In the genomic region with DNA sequence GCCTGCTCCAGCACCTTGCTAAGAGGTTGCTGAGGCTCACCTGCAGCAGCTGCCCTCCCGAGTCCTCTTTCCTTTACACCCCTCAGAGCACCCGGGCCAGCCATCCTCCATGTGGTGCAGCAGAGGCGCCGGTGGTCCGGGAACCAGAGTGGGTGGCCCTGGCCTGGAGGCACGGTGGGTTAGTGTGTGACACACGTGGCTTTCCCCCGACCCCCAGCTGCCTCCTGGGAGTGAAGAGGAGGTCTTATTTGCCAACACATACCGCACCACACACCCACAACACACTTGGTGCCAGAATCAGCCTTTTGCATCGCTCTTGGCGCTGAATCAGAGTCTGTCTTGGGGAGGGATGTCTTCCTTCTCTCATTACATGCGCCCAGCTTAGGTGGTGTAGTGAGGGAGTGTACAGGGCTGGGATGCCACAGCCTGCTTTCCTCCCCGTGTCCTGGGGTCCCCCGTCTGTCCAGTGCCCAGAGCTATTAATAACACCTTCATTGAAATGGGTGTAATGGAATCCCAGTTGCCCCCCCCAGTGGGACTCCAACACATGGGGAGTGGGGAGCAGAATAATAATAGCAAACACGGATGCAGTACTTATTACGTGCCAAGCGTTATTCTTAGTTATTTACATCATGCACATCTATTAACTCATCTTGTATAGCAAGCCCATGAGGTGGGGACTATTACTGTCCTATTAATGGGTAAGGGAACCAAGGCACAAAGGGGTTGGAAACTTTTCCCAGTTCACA, we compare ENCODE assay signal across 15 cellular contexts. TPM values are rescaled to one million over a fixed set of nuclear protein-coding genes. Genes with fewer than 3 reads are reported as not detected.
A peak's percentile ranks its signal among the peaks of the same experiment; 100 is the strongest.
DNase-seq lines count a peak whose midpoint lies in the region; ATAC-seq, FAIRE-seq and TF ChIP-seq lines count a peak whose summit lies in the region.
"Had no signal": no experiment of that assay in that cellular context is flagged by ENCODE, and none has a peak within 500 bp of the region (broad histone marks: within the 10 kb centered on the region; RNA-seq: fewer than 3 reads in every experiment).

No MANE protein-coding gene starts in this region.

- TF ChIP-seq RAD21 in A549 (conservative IDR thresholded peaks at IDR 0.05 in 1 of 2, IDR thresholded peaks at IDR 0.05 in 1 of 2) (no peak), IMR-90 (IDR thresholded peaks at IDR 0.05; ENCODE audit: low read length) (no peak)

- TF ChIP-seq POLR2A in A549 (IDR thresholded peaks at IDR 0.05; ENCODE audit: low read length), result no peak
- no peak for TF ChIP-seq POLR2A in IMR-90 (IDR thresholded peaks at IDR 0.05; ENCODE audit: low read depth, low read length)

- peaks cover 35 to 86% of the 10 kb centered on the region in 2 experiments for H3K79me1 ChIP-seq in IMR-90 (ENCODE audit: low read depth in 1 of 2, low read length in 2 of 2)

- no peak for FAIRE-seq in A549 (lab: Jason Lieb, UNC)

- no peak overlapping the region for H4K5ac ChIP-seq in IMR-90 (ENCODE audit: low read depth, low read length)

- intact Hi-C loops in IMR-90 (cut with micrococcal nuclease), result loop anchor here (5.0 kb wide), 1 partner anchor 36 kb away; no protein-coding TSS in a partner anchor

- DNase-seq in A549 (ENCODE audit: low read depth in 1 of 2, low spot score in 1 of 2) (no peak), IMR-90 (no peak), myocyte (ENCODE audit: low read depth) (peak; percentile 53), medulla oblongata (ENCODE audit: extremely low spot score) (no peak), occipital lobe (lab: John Stamatoyannopoulos, UW) (no peak), middle frontal gyrus (ENCODE audit: extremely low spot score, low spot score) (no peak)
- DNase-seq in activated CD4-positive, alpha-beta T cell treated with anti-CD3 and anti-CD28 coated beads for 4 hours, result no peak
- DNase-seq: BE2C, GF-D8, NCI-H1105 treated with DMSO at 0.1 percent for 48 hours, SK-N-SH had no signal

- no peaks in the 10 kb centered on the region for H3K9me3 ChIP-seq in A549
- no peaks in the 10 kb centered on the region for H3K9me3 ChIP-seq in IMR-90 (ENCODE audit: control insufficient read depth, insufficient read depth, low read length)
- H3K9me3 ChIP-seq: BE2C, SK-N-SH had no signal

- peak overlapping the region; percentile 34; the same call in 1 of the 2 replicates for H2AK5ac ChIP-seq in IMR-90 (ENCODE audit: low read depth, low read length)

- peaks cover 94% of the 10 kb centered on the region for H4K20me1 ChIP-seq in IMR-90 (ENCODE audit: insufficient read depth, low read length)

- POLR2A ChIA-PET in A549 (lab: Yijun Ruan, JAX) (no interaction called here), IMR-90 (lab: Charles Lee; ENCODE audit: unreplicated experiment) (no interaction called here)

- H3K27ac ChIP-seq in A549 (peak overlapping the region; percentile 90 to 92), IMR-90 (ENCODE audit: insufficient read depth, low read length) (0 out of 2 replicates have a peak overlapping the region, but pooled peaks have one; percentile 1)
- H3K27ac ChIP-seq: parathyroid adenoma had no signal

- no peaks in the 10 kb centered on the region for H3K27me3 ChIP-seq in IMR-90 (ENCODE audit: control insufficient read depth, insufficient read depth, low read length)
- H3K27me3 ChIP-seq: BE2C had no signal

- H2BK15ac ChIP-seq in IMR-90 (ENCODE audit: low read depth, low read length), result no peak overlapping the region

- 0 out of 2 replicates have a peak, but pooled peaks cover 1% of the 10 kb centered on the region for H3K36me3 ChIP-seq in IMR-90 (ENCODE audit: control insufficient read depth, insufficient read depth, low read length)
- H3K36me3 ChIP-seq: BE2C had no signal

- no peak overlapping the region for H2BK120ac ChIP-seq in IMR-90 (ENCODE audit: low read depth, low read length)

- no peak overlapping the region; the same call in 1 of the 2 replicates for H3K4ac ChIP-seq in IMR-90 (ENCODE audit: low read depth, low read length)

- dilution Hi-C loops in IMR-90 (cut with HindIII; ENCODE audit: low sequenced_read_pairs, unreplicated experiment), result no loop called here

- no peak overlapping the region for H2AK9ac ChIP-seq in IMR-90 (replicated peaks; ENCODE audit: low read depth, low read length, poor library complexity)

- CTCF ChIA-PET in A549 (lab: Yijun Ruan, JAX), result interaction anchor here (0.7 to 10.6 kb wide), 9 partner anchors 12 to 300 kb away, joined by 3 to 116 read pairs (median 6); no protein-coding TSS in a partner anchor
- CTCF ChIA-PET in IMR-90 (lab: Yijun Ruan, JAX), result interaction anchor here (0.6 kb wide), 1 partner anchor 207 kb away, joined by 5 read pairs; no protein-coding TSS in a partner anchor

- H2BK5ac ChIP-seq in IMR-90 (ENCODE audit: low read depth, low read length, poor library complexity, severe bottlenecking), result no peak overlapping the region

- 72% methylated on average over 17 of the region's 17 CpGs for WGBS in A549 (ENCODE audit: missing lambda C conversion rate)
- WGBS in IMR-90 (ENCODE audit: extremely low coverage in 2 of 2, insufficient read length in 1 of 2), 2 experiments, result no CpG with 5 or more reads among the region's 17 CpGs

- no peak overlapping the region for H2BK20ac ChIP-seq in IMR-90 (ENCODE audit: low read depth, low read length)

- no peak overlapping the region for H2AFZ ChIP-seq in IMR-90 (replicated peaks; ENCODE audit: low read length, poor library complexity)
- H2AFZ ChIP-seq: parathyroid adenoma had no signal

- H4K8ac ChIP-seq in IMR-90 (ENCODE audit: low read depth in 2 of 2, low read length in 2 of 2), result no peak overlapping the region

- no peak overlapping the region for H3K56ac ChIP-seq in IMR-90 (ENCODE audit: extremely low read depth, insufficient read depth, low read length)

- no peak overlapping the region for H3K9ac ChIP-seq in IMR-90 (ENCODE audit: low read depth, low read length)
- H3K9ac ChIP-seq: parathyroid adenoma, SK-N-SH had no signal

- no peak overlapping the region for H4K91ac ChIP-seq in IMR-90 (ENCODE audit: insufficient read depth, low read depth, low read length)

- H3K14ac ChIP-seq in IMR-90 (replicated peaks; ENCODE audit: low read depth, low read length), result no peak overlapping the region

- H3K9me1 ChIP-seq in IMR-90 (ENCODE audit: insufficient read depth, low read length), result peaks cover 46% of the 10 kb centered on the region

- peak overlapping the region; percentile 26; the same call in 2 of the 3 replicates for H3K4me3 ChIP-seq in A549
- H3K4me3 ChIP-seq in IMR-90 (ENCODE audit: insufficient read depth, low read depth, low read length), result no peak overlapping the region

- in situ Hi-C loops in IMR-90 (cut with MboI; ENCODE audit: low sequenced_read_pairs), result no loop called here

- no peak for TF ChIP-seq EP300 in A549 (IDR thresholded peaks at IDR 0.05)

- H3K23ac ChIP-seq in IMR-90 (ENCODE audit: low read depth, low read length), result no peak overlapping the region

- BruUV-seq in IMR-90 (replicated peaks; lab: Mats Ljungman, UMichigan), result no TSS peak

- no peak overlapping the region for H3K18ac ChIP-seq in IMR-90 (ENCODE audit: low read depth, low read length)

- TF ChIP-seq CTCF in A549 (IDR thresholded peaks at IDR 0.05) (no peak), IMR-90 (conservative IDR thresholded peaks at IDR 0.05; ENCODE audit: low read depth, low read length) (no peak)

- ATAC-seq in A549 (peak; percentile 8 to 9; a peak in 5 of 6 replicates), IMR-90 (ENCODE audit: low read depth) (no peak), esophagus mucosa (peak; percentile 6)

- H3K4me1 ChIP-seq in A549, result peaks cover 76% of the 10 kb centered on the region
- peaks cover 22% of the 10 kb centered on the region for H3K4me1 ChIP-seq in IMR-90 (ENCODE audit: control insufficient read depth, insufficient read depth, low read length)
- H3K4me1 ChIP-seq: parathyroid adenoma had no signal

- peak overlapping the region; percentile 88 for H3K4me2 ChIP-seq in A549
- no peak overlapping the region for H3K4me2 ChIP-seq in IMR-90 (ENCODE audit: low read depth, low read length)
- H3K4me2 ChIP-seq: SK-N-SH had no signal

TF ChIP-seq in IMR-90, 13 proteins besides CTCF, POLR2A, EP300 and RAD21 (continues in another document):
- no peak for TF ChIP-seq MAZ (IDR thresholded peaks at IDR 0.05; ENCODE audit: borderline replicate concordance, low read depth, low read length)

RNA-seq across cellular contexts. Expression of a gene that starts 38.2 kb away (rescaled TPM):
- 37.2 and 48.5 TPM in 2 replicates for polyA plus RNA-seq in A549 (2011; rRNA removed)
- 34.3 and 42.5 TPM in 2 replicates for polyA plus RNA-seq in A549 (2012; cell fraction: cytosol; rRNA removed)
- 62.0 and 66.6 TPM in 2 replicates for polyA plus RNA-seq in A549 (2012; cell fraction: nucleus; rRNA removed)
- 36.5 to 43.8 TPM (median 43.0 TPM) in 3 replicates for polyA plus RNA-seq in A549 (2017; fragmentation: RNase III; extraction: RNeasy Plus Mini Kit Qiagen cat#74134 plus additional on column Dnase treatment)
- 49.2 and 51.4 TPM in 2 replicates for polyA minus RNA-seq in A549 (2011; rRNA and poly(A)+ RNA removed)
- 50.8 and 56.5 TPM in 2 replicates for total RNA-seq in IMR-90 (2012; rRNA removed)
- polyA plus RNA-seq in IMR-90 (2012; rRNA removed), result 60.7 and 66.4 TPM in 2 replicates
- 42.3 and 56.1 TPM in 2 replicates for polyA plus RNA-seq in IMR-90 (2012; cell fraction: cytosol; rRNA removed)
- 86.1 and 91.5 TPM in 2 replicates for polyA plus RNA-seq in IMR-90 (2012; cell fraction: nucleus; rRNA removed; ENCODE audit: low replicate concordance)
- 47.3 TPM for total RNA-seq in esophagus mucosa
- total RNA-seq in myocyte, result 67.2 and 74.5 TPM in 2 replicates
- polyA plus RNA-seq in myocyte (2012), result 73.9 TPM
- total RNA-seq in occipital lobe, result 8.1 TPM

RNA-seq across cellular contexts. Expression of a gene that starts 47.6 kb away (rescaled TPM):
- polyA plus RNA-seq in A549 (2011; rRNA removed) (not detected in 2 replicates), A549 (2017; fragmentation: RNase III; extraction: RNeasy Plus Mini Kit Qiagen cat#74134 plus additional on column Dnase treatment) (not detected in 3 replicates), IMR-90 (2012; rRNA removed) (not detected in 2 replicates)
- not detected in 2 replicates for polyA plus RNA-seq in A549 (2012; cell fraction: cytosol; rRNA removed)
- not detected in 2 replicates for polyA plus RNA-seq in A549 (2012; cell fraction: nucleus; rRNA removed)
- not detected in 2 replicates for polyA minus RNA-seq in A549 (2011; rRNA and poly(A)+ RNA removed)
- total RNA-seq in IMR-90 (2012; rRNA removed) (not detected in 2 replicates), esophagus mucosa (5.5 TPM), myocyte (not detected in 2 replicates), occipital lobe (not detected)
- not detected in 2 replicates for polyA plus RNA-seq in IMR-90 (2012; cell fraction: cytosol; rRNA removed)
- polyA plus RNA-seq in IMR-90 (2012; cell fraction: nucleus; rRNA removed; ENCODE audit: low replicate concordance), result not detected in 2 replicates
- 0.10 TPM for polyA plus RNA-seq in myocyte (2012)
- total RNA-seq: left cardiac atrium, ureter had no signal
- polyA plus RNA-seq: SK-N-SH had no signal

RNA-seq across cellular contexts. Expression of a gene that starts 49.4 kb away (rescaled TPM):
- not detected in 2 replicates for polyA plus RNA-seq in A549 (2011; rRNA removed)
- polyA plus RNA-seq in A549 (2012; cell fraction: cytosol; rRNA removed), result not detected in 2 replicates
- polyA plus RNA-seq in A549 (2012; cell fraction: nucleus; rRNA removed), result not detected in 2 replicates
- not detected in 3 replicates for polyA plus RNA-seq in A549 (2017; fragmentation: RNase III; extraction: RNeasy Plus Mini Kit Qiagen cat#74134 plus additional on column Dnase treatment)
- polyA minus RNA-seq in A549 (2011; rRNA and poly(A)+ RNA removed), result not detected in 2 replicates
- not detected in 2 replicates for total RNA-seq in IMR-90 (2012; rRNA removed)
- not detected in 2 replicates for polyA plus RNA-seq in IMR-90 (2012; rRNA removed)
- not detected in 2 replicates for polyA plus RNA-seq in IMR-90 (2012; cell fraction: cytosol; rRNA removed)
- polyA plus RNA-seq in IMR-90 (2012; cell fraction: nucleus; rRNA removed; ENCODE audit: low replicate concordance), result not detected in 2 replicates
- total RNA-seq in esophagus mucosa, result 0.84 TPM
- not detected in 2 replicates for total RNA-seq in myocyte
- polyA plus RNA-seq in myocyte (2012), result not detected
- total RNA-seq in occipital lobe, result not detected
- polyA plus RNA-seq: SK-N-SH had no signal
